ENCODE assay signal across 1 cellular context in genomic region chr4:6779667-6780565, GRCh38.
A peak's percentile ranks its signal among the peaks of the same experiment; 100 is the strongest.
TF ChIP-seq lines count a peak whose summit lies in the region.

No MANE protein-coding gene starts in this region.

TF ChIP-seq in HepG2, 621 proteins besides CTCF, POLR2A, EP300 and RAD21 (continued from another document and continues in another):
- TF ChIP-seq, protein P1, sequence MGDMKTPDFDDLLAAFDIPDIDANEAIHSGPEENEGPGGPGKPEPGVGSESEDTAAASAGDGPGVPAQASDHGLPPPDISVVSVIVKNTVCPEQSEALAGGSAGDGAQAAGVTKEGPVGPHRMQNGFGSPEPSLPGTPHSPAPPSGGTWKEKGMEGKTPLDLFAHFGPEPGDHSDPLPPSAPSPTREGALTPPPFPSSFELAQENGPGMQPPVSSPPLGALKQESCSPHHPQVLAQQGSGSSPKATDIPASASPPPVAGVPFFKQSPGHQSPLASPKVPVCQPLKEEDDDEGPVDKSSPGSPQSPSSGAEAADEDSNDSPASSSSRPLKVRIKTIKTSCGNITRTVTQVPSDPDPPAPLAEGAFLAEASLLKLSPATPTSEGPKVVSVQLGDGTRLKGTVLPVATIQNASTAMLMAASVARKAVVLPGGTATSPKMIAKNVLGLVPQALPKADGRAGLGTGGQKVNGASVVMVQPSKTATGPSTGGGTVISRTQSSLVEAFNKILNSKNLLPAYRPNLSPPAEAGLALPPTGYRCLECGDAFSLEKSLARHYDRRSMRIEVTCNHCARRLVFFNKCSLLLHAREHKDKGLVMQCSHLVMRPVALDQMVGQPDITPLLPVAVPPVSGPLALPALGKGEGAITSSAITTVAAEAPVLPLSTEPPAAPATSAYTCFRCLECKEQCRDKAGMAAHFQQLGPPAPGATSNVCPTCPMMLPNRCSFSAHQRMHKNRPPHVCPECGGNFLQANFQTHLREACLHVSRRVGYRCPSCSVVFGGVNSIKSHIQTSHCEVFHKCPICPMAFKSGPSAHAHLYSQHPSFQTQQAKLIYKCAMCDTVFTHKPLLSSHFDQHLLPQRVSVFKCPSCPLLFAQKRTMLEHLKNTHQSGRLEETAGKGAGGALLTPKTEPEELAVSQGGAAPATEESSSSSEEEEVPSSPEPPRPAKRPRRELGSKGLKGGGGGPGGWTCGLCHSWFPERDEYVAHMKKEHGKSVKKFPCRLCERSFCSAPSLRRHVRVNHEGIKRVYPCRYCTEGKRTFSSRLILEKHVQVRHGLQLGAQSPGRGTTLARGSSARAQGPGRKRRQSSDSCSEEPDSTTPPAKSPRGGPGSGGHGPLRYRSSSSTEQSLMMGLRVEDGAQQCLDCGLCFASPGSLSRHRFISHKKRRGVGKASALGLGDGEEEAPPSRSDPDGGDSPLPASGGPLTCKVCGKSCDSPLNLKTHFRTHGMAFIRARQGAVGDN (CRISPR knock-in tag; IDR thresholded peaks at IDR 0.05): peak; percentile 56
- TF ChIP-seq SIX1 (CRISPR knock-in tag; IDR thresholded peaks at IDR 0.05; ENCODE audit: borderline replicate concordance) (no peak), ZNF891 (CRISPR knock-in tag; IDR thresholded peaks at IDR 0.05) (peak; percentile 61; the same call in 1 of the 2 replicates), ZNF670 (CRISPR knock-in tag; IDR thresholded peaks at IDR 0.05; ENCODE audit: borderline replicate concordance) (peak; percentile 47; the same call in 1 of the 2 replicates), RXRB (CRISPR knock-in tag; IDR thresholded peaks at IDR 0.05; ENCODE audit: borderline replicate concordance) (peak; percentile 33; the same call in 1 of the 2 replicates), IRF2 (CRISPR knock-in tag; IDR thresholded peaks at IDR 0.05) (no peak; the same call in 1 of the 2 replicates), RELA (CRISPR knock-in tag; IDR thresholded peaks at IDR 0.05) (no peak), SOX5 (CRISPR knock-in tag; IDR thresholded peaks at IDR 0.05; ENCODE audit: borderline replicate concordance) (peak; percentile 27; the same call in 1 of the 2 replicates), THAP11 (CRISPR knock-in tag; IDR thresholded peaks at IDR 0.05) (peak; percentile 39; the same call in 1 of the 2 replicates), ZMYM3 (CRISPR knock-in tag; IDR thresholded peaks at IDR 0.05) (no peak), ZNF747 (CRISPR knock-in tag; IDR thresholded peaks at IDR 0.05; ENCODE audit: borderline replicate concordance) (no peak), RARA (CRISPR knock-in tag; IDR thresholded peaks at IDR 0.05) (peak; percentile 37; the same call in 1 of the 2 replicates), BCL3 (CRISPR knock-in tag; IDR thresholded peaks at IDR 0.05) (0 out of 2 replicates have a peak, but pooled peaks have one; percentile 16), HMG20A (CRISPR knock-in tag; IDR thresholded peaks at IDR 0.05; ENCODE audit: borderline replicate concordance) (peak; percentile 19; the same call in 1 of the 2 replicates), ZBTB20 (CRISPR knock-in tag; IDR thresholded peaks at IDR 0.05; ENCODE audit: borderline replicate concordance, low read depth) (no peak), ZNF160 (CRISPR knock-in tag; IDR thresholded peaks at IDR 0.05) (no peak), FOXK1 (CRISPR knock-in tag; IDR thresholded peaks at IDR 0.05; ENCODE audit: borderline replicate concordance, low read depth) (no peak), ZBTB34 (CRISPR knock-in tag; IDR thresholded peaks at IDR 0.05) (0 out of 2 replicates have a peak, but pooled peaks have one; percentile 48), ZNF501 (CRISPR knock-in tag; IDR thresholded peaks at IDR 0.05) (peak; percentile 55; the same call in 1 of the 2 replicates), KDM1A (CRISPR knock-in tag; IDR thresholded peaks at IDR 0.05) (peak; percentile 81), SAP130 (CRISPR knock-in tag; IDR thresholded peaks at IDR 0.05; ENCODE audit: low read depth) (peak; percentile 46; the same call in 1 of the 2 replicates), ZNF292 (CRISPR knock-in tag; IDR thresholded peaks at IDR 0.05; ENCODE audit: borderline replicate concordance, low read depth) (peak; percentile 24; the same call in 1 of the 2 replicates), PITX1 (CRISPR knock-in tag; IDR thresholded peaks at IDR 0.05) (no peak), TEAD3 (CRISPR knock-in tag; optimal IDR thresholded peaks at IDR 0.05; ENCODE audit: borderline replicate concordance) (peak; percentile 22), GABPB1 (CRISPR knock-in tag; IDR thresholded peaks at IDR 0.05) (0 out of 2 replicates have a peak, but pooled peaks have one; percentile 16), ZFP62 (CRISPR knock-in tag; IDR thresholded peaks at IDR 0.05) (no peak), ZSCAN21 (CRISPR knock-in tag; IDR thresholded peaks at IDR 0.05; ENCODE audit: borderline replicate concordance) (no peak), ZNF749 (CRISPR knock-in tag; IDR thresholded peaks at IDR 0.05; ENCODE audit: borderline replicate concordance) (no peak), PHB2 (IDR thresholded peaks at IDR 0.05; ENCODE audit: partially characterized antibody) (no peak), CEBPB (IDR thresholded peaks at IDR 0.05; ENCODE audit: borderline replicate concordance, low read depth, low read length) (peak; percentile 96), ZNF615 (CRISPR knock-in tag; IDR thresholded peaks at IDR 0.05; ENCODE audit: borderline replicate concordance) (no peak), DR1 (CRISPR knock-in tag; IDR thresholded peaks at IDR 0.05) (no peak), HDAC6 (IDR thresholded peaks at IDR 0.05; ENCODE audit: low read depth, low read length) (no peak), SMAD3 (CRISPR knock-in tag; IDR thresholded peaks at IDR 0.05) (no peak), DDIT3 (CRISPR knock-in tag; IDR thresholded peaks at IDR 0.05) (no peak), ZNF652 (CRISPR knock-in tag; IDR thresholded peaks at IDR 0.05; ENCODE audit: borderline replicate concordance, low read depth) (peak; percentile 41; the same call in 1 of the 2 replicates), CHD2 (IDR thresholded peaks at IDR 0.05; ENCODE audit: low read depth, low read length) (no peak), ZNF232 (CRISPR knock-in tag; IDR thresholded peaks at IDR 0.05; ENCODE audit: borderline replicate concordance) (no peak), ZFX (CRISPR knock-in tag; IDR thresholded peaks at IDR 0.05; ENCODE audit: low read depth) (peak; percentile 48; the same call in 1 of the 2 replicates), HOXA3 (CRISPR knock-in tag; IDR thresholded peaks at IDR 0.05) (0 out of 2 replicates have a peak, but pooled peaks have one; percentile 25), ZFY (CRISPR knock-in tag; IDR thresholded peaks at IDR 0.05) (peak; percentile 36; the same call in 1 of the 2 replicates), HDAC1 (CRISPR knock-in tag; IDR thresholded peaks at IDR 0.05) (peak; percentile 60), MAZ (IDR thresholded peaks at IDR 0.05; ENCODE audit: borderline replicate concordance, low read depth, low read length) (no peak), MAZ (CRISPR knock-in tag; IDR thresholded peaks at IDR 0.05; ENCODE audit: low read depth) (no peak), ZNF12 (CRISPR knock-in tag; IDR thresholded peaks at IDR 0.05) (peak; percentile 79; the same call in 1 of the 2 replicates), REPIN1 (CRISPR knock-in tag; IDR thresholded peaks at IDR 0.05; ENCODE audit: borderline replicate concordance, low read depth) (0 out of 2 replicates have a peak, but pooled peaks have one; percentile 34)
- TF ChIP-seq, protein P2, sequence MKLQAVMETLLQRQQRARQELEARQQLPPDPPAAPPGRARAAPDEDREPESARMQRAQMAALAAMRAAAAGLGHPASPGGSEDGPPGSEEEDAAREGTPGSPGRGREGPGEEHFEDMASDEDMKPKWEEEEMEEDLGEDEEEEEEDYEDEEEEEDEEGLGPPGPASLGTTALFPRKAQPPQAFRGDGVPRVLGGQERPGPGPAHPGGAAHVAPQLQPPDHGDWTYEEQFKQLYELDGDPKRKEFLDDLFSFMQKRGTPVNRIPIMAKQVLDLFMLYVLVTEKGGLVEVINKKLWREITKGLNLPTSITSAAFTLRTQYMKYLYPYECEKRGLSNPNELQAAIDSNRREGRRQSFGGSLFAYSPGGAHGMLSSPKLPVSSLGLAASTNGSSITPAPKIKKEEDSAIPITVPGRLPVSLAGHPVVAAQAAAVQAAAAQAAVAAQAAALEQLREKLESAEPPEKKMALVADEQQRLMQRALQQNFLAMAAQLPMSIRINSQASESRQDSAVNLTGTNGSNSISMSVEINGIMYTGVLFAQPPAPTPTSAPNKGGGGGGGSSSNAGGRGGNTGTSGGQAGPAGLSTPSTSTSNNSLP (IDR thresholded peaks at IDR 0.05; ENCODE audit: low read depth, low read length): 0 out of 2 replicates have a peak, but pooled peaks have one; percentile 10
- TF ChIP-seq, protein P3, sequence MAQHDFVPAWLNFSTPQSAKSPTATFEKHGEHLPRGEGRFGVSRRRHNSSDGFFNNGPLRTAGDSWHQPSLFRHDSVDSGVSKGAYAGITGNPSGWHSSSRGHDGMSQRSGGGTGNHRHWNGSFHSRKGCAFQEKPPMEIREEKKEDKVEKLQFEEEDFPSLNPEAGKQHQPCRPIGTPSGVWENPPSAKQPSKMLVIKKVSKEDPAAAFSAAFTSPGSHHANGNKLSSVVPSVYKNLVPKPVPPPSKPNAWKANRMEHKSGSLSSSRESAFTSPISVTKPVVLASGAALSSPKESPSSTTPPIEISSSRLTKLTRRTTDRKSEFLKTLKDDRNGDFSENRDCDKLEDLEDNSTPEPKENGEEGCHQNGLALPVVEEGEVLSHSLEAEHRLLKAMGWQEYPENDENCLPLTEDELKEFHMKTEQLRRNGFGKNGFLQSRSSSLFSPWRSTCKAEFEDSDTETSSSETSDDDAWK (CRISPR knock-in tag; IDR thresholded peaks at IDR 0.05): no peak
- TF ChIP-seq, protein P4, sequence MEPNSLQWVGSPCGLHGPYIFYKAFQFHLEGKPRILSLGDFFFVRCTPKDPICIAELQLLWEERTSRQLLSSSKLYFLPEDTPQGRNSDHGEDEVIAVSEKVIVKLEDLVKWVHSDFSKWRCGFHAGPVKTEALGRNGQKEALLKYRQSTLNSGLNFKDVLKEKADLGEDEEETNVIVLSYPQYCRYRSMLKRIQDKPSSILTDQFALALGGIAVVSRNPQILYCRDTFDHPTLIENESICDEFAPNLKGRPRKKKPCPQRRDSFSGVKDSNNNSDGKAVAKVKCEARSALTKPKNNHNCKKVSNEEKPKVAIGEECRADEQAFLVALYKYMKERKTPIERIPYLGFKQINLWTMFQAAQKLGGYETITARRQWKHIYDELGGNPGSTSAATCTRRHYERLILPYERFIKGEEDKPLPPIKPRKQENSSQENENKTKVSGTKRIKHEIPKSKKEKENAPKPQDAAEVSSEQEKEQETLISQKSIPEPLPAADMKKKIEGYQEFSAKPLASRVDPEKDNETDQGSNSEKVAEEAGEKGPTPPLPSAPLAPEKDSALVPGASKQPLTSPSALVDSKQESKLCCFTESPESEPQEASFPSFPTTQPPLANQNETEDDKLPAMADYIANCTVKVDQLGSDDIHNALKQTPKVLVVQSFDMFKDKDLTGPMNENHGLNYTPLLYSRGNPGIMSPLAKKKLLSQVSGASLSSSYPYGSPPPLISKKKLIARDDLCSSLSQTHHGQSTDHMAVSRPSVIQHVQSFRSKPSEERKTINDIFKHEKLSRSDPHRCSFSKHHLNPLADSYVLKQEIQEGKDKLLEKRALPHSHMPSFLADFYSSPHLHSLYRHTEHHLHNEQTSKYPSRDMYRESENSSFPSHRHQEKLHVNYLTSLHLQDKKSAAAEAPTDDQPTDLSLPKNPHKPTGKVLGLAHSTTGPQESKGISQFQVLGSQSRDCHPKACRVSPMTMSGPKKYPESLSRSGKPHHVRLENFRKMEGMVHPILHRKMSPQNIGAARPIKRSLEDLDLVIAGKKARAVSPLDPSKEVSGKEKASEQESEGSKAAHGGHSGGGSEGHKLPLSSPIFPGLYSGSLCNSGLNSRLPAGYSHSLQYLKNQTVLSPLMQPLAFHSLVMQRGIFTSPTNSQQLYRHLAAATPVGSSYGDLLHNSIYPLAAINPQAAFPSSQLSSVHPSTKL (CRISPR knock-in tag; IDR thresholded peaks at IDR 0.05): peak; percentile 58
- TF ChIP-seq, protein P5, sequence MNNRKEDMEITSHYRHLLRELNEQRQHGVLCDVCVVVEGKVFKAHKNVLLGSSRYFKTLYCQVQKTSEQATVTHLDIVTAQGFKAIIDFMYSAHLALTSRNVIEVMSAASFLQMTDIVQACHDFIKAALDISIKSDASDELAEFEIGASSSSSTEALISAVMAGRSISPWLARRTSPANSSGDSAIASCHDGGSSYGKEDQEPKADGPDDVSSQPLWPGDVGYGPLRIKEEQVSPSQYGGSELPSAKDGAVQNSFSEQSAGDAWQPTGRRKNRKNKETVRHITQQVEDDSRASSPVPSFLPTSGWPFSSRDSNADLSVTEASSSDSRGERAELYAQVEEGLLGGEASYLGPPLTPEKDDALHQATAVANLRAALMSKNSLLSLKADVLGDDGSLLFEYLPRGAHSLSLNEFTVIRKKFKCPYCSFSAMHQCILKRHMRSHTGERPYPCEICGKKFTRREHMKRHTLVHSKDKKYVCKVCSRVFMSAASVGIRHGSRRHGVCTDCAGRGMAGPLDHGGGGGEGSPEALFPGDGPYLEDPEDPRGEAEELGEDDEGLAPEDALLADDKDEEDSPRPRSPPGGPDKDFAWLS (CRISPR knock-in tag; IDR thresholded peaks at IDR 0.05; ENCODE audit: borderline replicate concordance): no peak
